3 cellular contexts compared by ENCODE assay signal in genomic region chr5:54420511-54420910, GRCh38. TPM values are rescaled to one million over a fixed set of nuclear protein-coding genes. Genes with fewer than 3 reads are reported as not detected.
"Had no signal": no experiment of that assay in that cellular context is flagged by ENCODE, and none has a peak within 500 bp of the region (broad histone marks: within the 10 kb centered on the region; RNA-seq: fewer than 3 reads in every experiment).

No MANE protein-coding gene starts in this region.

RNA-seq across cellular contexts. Expression of gene HSPB3, which starts 35.0 kb away (rescaled TPM):
- total RNA-seq: subcutaneous adipose tissue, thyroid gland, vagina had no signal
